Comparison of ENCODE assay signal across 1 cellular context in the genomic region with DNA sequence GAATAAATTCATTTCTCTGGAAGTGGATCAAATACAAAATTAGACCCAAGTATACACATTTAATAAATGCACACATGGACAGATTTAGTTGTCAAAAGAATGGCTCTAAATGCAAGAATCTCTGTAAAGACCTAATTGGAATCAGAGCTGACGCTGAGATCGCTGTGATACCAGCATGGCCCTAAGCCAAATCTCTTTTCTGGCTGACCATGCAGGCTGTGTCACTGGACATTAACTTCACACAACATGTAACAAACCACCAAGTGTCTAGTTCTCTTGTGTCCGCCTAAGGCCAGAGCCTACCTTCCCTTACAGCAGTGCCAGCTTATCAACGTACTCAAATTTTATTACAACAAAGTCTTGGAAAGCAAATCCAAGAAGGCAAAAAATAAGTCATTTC.
TF ChIP-seq lines count a peak whose summit lies in the region.

No MANE protein-coding gene starts in this region.

TF ChIP-seq in IMR-90, 13 proteins besides CTCF, POLR2A, EP300 and RAD21:
- no peak for TF ChIP-seq MAFK (IDR thresholded peaks at IDR 0.05; ENCODE audit: low read depth, low read length)
- no peak for TF ChIP-seq RFX5 (IDR thresholded peaks at IDR 0.05; ENCODE audit: low read depth, low read length)
- TF ChIP-seq, protein P1, sequence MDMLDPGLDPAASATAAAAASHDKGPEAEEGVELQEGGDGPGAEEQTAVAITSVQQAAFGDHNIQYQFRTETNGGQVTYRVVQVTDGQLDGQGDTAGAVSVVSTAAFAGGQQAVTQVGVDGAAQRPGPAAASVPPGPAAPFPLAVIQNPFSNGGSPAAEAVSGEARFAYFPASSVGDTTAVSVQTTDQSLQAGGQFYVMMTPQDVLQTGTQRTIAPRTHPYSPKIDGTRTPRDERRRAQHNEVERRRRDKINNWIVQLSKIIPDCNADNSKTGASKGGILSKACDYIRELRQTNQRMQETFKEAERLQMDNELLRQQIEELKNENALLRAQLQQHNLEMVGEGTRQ (IDR thresholded peaks at IDR 0.05; ENCODE audit: low read depth, low read length): no peak
- no peak for TF ChIP-seq BHLHE40 (IDR thresholded peaks at IDR 0.05; ENCODE audit: low read depth, low read length)
- TF ChIP-seq CEBPB (IDR thresholded peaks at IDR 0.05; ENCODE audit: low read depth, low read length): no peak
- TF ChIP-seq NFE2L2 (IDR thresholded peaks at IDR 0.05; ENCODE audit: low read depth, low read length): no peak
- TF ChIP-seq ELK1 (IDR thresholded peaks at IDR 0.05; ENCODE audit: borderline replicate concordance, low read depth, low read length): no peak
- TF ChIP-seq CHD1 (IDR thresholded peaks at IDR 0.05; ENCODE audit: low read depth, low read length): no peak
- TF ChIP-seq MXI1 (IDR thresholded peaks at IDR 0.05; ENCODE audit: borderline replicate concordance, low read depth, low read length): no peak
- TF ChIP-seq FOS (IDR thresholded peaks at IDR 0.05; ENCODE audit: low read depth, low read length): no peak
- TF ChIP-seq RCOR1 (IDR thresholded peaks at IDR 0.05; ENCODE audit: insufficient replicate concordance, low read length): no peak
TF ChIP-seq in IMR-90: peak in this region for 0.
